ENCODE assay signal across 8 cellular contexts in genomic region chr12:49232940-49233841, GRCh38. TPM values are rescaled to one million over a fixed set of nuclear protein-coding genes. Genes with fewer than 3 reads are reported as not detected.
DNase-seq lines count a peak whose midpoint lies in the region; ATAC-seq and TF ChIP-seq lines count a peak whose summit lies in the region.

No MANE protein-coding gene starts in this region.

- no peak overlapping the region for H3K4me3 ChIP-seq in HUES64 (ENCODE audit: low read length)
- peak overlapping the region; percentile 53 to 64 (median 59) for H3K4me3 ChIP-seq in esophagus muscularis mucosa
- no peak overlapping the region for H3K4me3 ChIP-seq in naive thymus-derived CD4-positive, alpha-beta T cell (ENCODE audit: low read length)

- peak overlapping the region; percentile 65 to 93 (median 89) for H3K27ac Mint-ChIP-seq in naive thymus-derived CD4-positive, alpha-beta T cell

- peak overlapping the region; percentile 66; the same call in 1 of the 2 replicates for H3K9ac ChIP-seq in HUES64 (ENCODE audit: low read depth, low read length)

- H3K4me1 ChIP-seq in HUES64 (ENCODE audit: insufficient read depth, low read length) = peaks cover 24% of the 10 kb centered on the region
- peaks cover 25 to 37% (median 30%) of the 10 kb centered on the region in 4 donors for H3K4me1 ChIP-seq in esophagus muscularis mucosa
- peaks cover 0 to 7% of the 10 kb centered on the region in 2 donors for H3K4me1 ChIP-seq in naive thymus-derived CD4-positive, alpha-beta T cell (ENCODE audit: control insufficient read depth in 2 of 2, insufficient read depth in 2 of 2, low read length in 2 of 2)

- H3K4me1 Mint-ChIP-seq in naive thymus-derived CD4-positive, alpha-beta T cell = peaks cover 0 to 12% (median 9%) of the 10 kb centered on the region in 7 donors

- H3K27ac ChIP-seq in HUES64 (ENCODE audit: low read depth, low read length) (no peak overlapping the region), esophagus muscularis mucosa (replicated peaks in 1 of 4) (peak overlapping the region; percentile 88 to 91 (median 91))
- H3K27ac ChIP-seq in naive thymus-derived CD4-positive, alpha-beta T cell (ENCODE audit: low read depth, low read length) = no peak overlapping the region

- CTCF ChIA-PET in naive thymus-derived CD4-positive, alpha-beta T cell (lab: Charles Lee) = interaction anchor here (1.2 to 2.9 kb wide), 5 partner anchors 9 to 170 kb away, joined by 3 to 20 read pairs (median 5); partner anchors contain the start of genes LMBR1L and TUBA1B

- H3K36me3 ChIP-seq in HUES64 (ENCODE audit: insufficient read depth, low read length) (no peaks in the 10 kb centered on the region), esophagus muscularis mucosa (no peaks in the 10 kb centered on the region)
- no peaks in the 10 kb centered on the region for H3K36me3 ChIP-seq in naive thymus-derived CD4-positive, alpha-beta T cell (ENCODE audit: control insufficient read depth in 2 of 3, insufficient read depth in 3 of 3, low read length in 3 of 3)

- H3K9me3 ChIP-seq in HUES64 (ENCODE audit: insufficient read depth, low read depth, low read length) (no peaks in the 10 kb centered on the region), esophagus muscularis mucosa (no peaks in the 10 kb centered on the region)
- no peaks in the 10 kb centered on the region for H3K9me3 ChIP-seq in naive thymus-derived CD4-positive, alpha-beta T cell (ENCODE audit: control insufficient read depth in 2 of 3, low read length in 3 of 3)

- H3K27me3 ChIP-seq in HUES64 (ENCODE audit: insufficient read depth, low read length) (no peaks in the 10 kb centered on the region), esophagus muscularis mucosa (no peaks in the 10 kb centered on the region)
- no peaks in the 10 kb centered on the region for H3K27me3 ChIP-seq in naive thymus-derived CD4-positive, alpha-beta T cell (ENCODE audit: control insufficient read depth in 2 of 2, insufficient read depth in 2 of 2, low read length in 2 of 2)

- POLR2A ChIA-PET in naive thymus-derived CD4-positive, alpha-beta T cell (lab: Charles Lee) = interaction anchor here (5.2 to 5.3 kb wide), 2 partner anchors 45 to 102 kb away, joined by 38 to 39 read pairs; partner anchors contain the start of genes TUBA1A and TUBA1B

- no peak for TF ChIP-seq POLR2A in esophagus muscularis mucosa (IDR thresholded peaks at IDR 0.05; ENCODE audit: low read depth)

- intact Hi-C loops in esophagus muscularis mucosa (cut with DNase I) = loop anchor here (5.0 kb wide), 1 partner anchor 171 kb away; the partner anchor contains the start of gene KMT2D
- intact Hi-C loops in naive thymus-derived CD4-positive, alpha-beta T cell (cut with micrococcal nuclease) = no loop called here

- peak; percentile 12 to 32 (median 27) for TF ChIP-seq CTCF in esophagus muscularis mucosa (IDR thresholded peaks at IDR 0.05)

- no peak for ATAC-seq in naive thymus-derived CD4-positive, alpha-beta T cell
- ATAC-seq in HG03139 (IDR thresholded peaks at IDR 0.05; ENCODE audit: unreplicated experiment) = no peak
- no peak for ATAC-seq in HG03442 (IDR thresholded peaks at IDR 0.05; ENCODE audit: unreplicated experiment)
- no peak for ATAC-seq in GM21737 (IDR thresholded peaks at IDR 0.05; ENCODE audit: unreplicated experiment)

- 58% methylated on average over 25 of the region's 25 CpGs for WGBS in HUES64
- WGBS in esophagus muscularis mucosa = 35% methylated on average over 23 of the region's 25 CpGs

- no peak for TF ChIP-seq EP300 in esophagus muscularis mucosa (IDR thresholded peaks at IDR 0.05)

- peaks cover 0 to 7% (median 0%) of the 10 kb centered on the region in 5 donors for H3K27me3 Mint-ChIP-seq in naive thymus-derived CD4-positive, alpha-beta T cell

- no peaks in the 10 kb centered on the region for H3K36me3 Mint-ChIP-seq in naive thymus-derived CD4-positive, alpha-beta T cell

- DNase-seq in AG08396 (ENCODE audit: low spot score) (peak; percentile 37), RPMI7951 (ENCODE audit: low read depth) (peak; percentile 54), esophagus muscularis mucosa (ENCODE audit: extremely low spot score) (no peak)
- peak in 1 of 9 donors; percentile 7 for DNase-seq in naive thymus-derived CD4-positive, alpha-beta T cell

- H3K4me3 Mint-ChIP-seq in naive thymus-derived CD4-positive, alpha-beta T cell = peak overlapping the region; percentile 68 to 89 (median 85)

- no peaks in the 10 kb centered on the region for H3K9me3 Mint-ChIP-seq in naive thymus-derived CD4-positive, alpha-beta T cell

RNA-seq across cellular contexts. Expression of gene TUBA1C, which starts 31.7 kb away (rescaled TPM):
- polyA plus RNA-seq in HUES64 (2013, experiment 1 of 2) = 677 TPM
- polyA plus RNA-seq in HUES64 (2013, experiment 2 of 2) = 683 TPM
- 1,253 and 1,613 TPM in 2 replicates for total RNA-seq in RPMI7951 (2014; rRNA removed; shearing (Covaris generic))
- total RNA-seq in esophagus muscularis mucosa = 100 to 1,000 TPM; 129 to 190 (median 167) TPM
- 100 to 1,000 TPM in 1 of 5 experiments, 10 to 100 TPM in 4; 17.9 to 195 (median 24.1) TPM for total RNA-seq in naive thymus-derived CD4-positive, alpha-beta T cell
- 10 to 100 TPM; 21.5 to 23.1 TPM for polyA plus RNA-seq in naive thymus-derived CD4-positive, alpha-beta T cell

RNA-seq across cellular contexts. Expression of gene TUBA1A, which starts 44.3 kb away (rescaled TPM):
- polyA plus RNA-seq in HUES64 (2013, experiment 1 of 2) = 521 TPM
- polyA plus RNA-seq in HUES64 (2013, experiment 2 of 2) = 770 TPM
- total RNA-seq in RPMI7951 (2014; rRNA removed; shearing (Covaris generic)) = 649 and 744 TPM in 2 replicates
- 1,000 to 10,000 TPM in 2 of 4 donors, 100 to 1,000 TPM in 2; 534 to 1,110 (median 887) TPM for total RNA-seq in esophagus muscularis mucosa
- total RNA-seq in naive thymus-derived CD4-positive, alpha-beta T cell = 100 to 1,000 TPM in 2 of 5 experiments, 10 to 100 TPM in 3; 61.8 to 492 (median 98.8) TPM
- 100 to 1,000 TPM; 176 to 178 TPM for polyA plus RNA-seq in naive thymus-derived CD4-positive, alpha-beta T cell

Comparison
In these comparisons a context has a peak if more than half of its experiments do, and no peak if none do; other contexts are left out.
1. H3K27ac ChIP-seq: peak in esophagus muscularis mucosa (4 of 4); none in HUES64 (single experiment) and naive thymus-derived CD4-positive, alpha-beta T cell (single experiment).
2. H3K4me3 ChIP-seq: peak in esophagus muscularis mucosa (4 of 4); none in HUES64 (single experiment) and naive thymus-derived CD4-positive, alpha-beta T cell (single experiment).